ENCODE assay signal across 24 cellular contexts in the genomic region with DNA sequence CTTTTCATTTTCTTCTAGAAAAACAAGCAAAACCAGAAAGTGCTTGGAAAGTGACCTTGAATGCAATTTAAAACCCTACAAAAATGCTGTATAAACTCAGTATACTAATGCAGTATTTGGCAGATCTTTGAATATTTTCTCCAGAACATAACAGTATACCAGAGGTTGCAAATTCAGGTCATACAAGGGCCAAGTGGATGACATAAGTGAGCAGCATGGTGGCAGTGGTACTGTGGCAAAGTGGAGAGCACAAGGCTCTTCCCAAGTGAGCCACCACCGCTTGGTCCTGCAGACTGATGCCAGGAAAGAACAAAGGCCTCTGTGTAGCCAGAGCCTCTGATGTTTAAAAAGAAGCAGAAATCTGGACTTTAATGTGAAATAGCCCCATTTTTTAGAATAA. TPM values are rescaled to one million over a fixed set of nuclear protein-coding genes. Genes with fewer than 3 reads are reported as not detected.
DNase-seq lines count a peak whose midpoint lies in the region; ATAC-seq and TF ChIP-seq lines count a peak whose summit lies in the region.
"Had no signal": no experiment of that assay in that cellular context is flagged by ENCODE, and none has a peak within 500 bp of the region (broad histone marks: within the 10 kb centered on the region; RNA-seq: fewer than 3 reads in every experiment).

No MANE protein-coding gene starts in this region.

- H3K27me3 ChIP-seq in OCI-LY1 (ENCODE audit: insufficient read depth, low read length) (no peaks in the 10 kb centered on the region), breast epithelium (no peaks in the 10 kb centered on the region)
- H3K27me3 ChIP-seq: ascending aorta, BLaER1, esophagus squamous epithelium, gastrocnemius medialis, upper lobe of left lung had no signal

- H3K27ac ChIP-seq in OCI-LY1 (ENCODE audit: low read depth, low read length, poor library complexity, severe bottlenecking): peak overlapping the region; percentile 91
- H3K27ac ChIP-seq in breast epithelium: no peak overlapping the region
- H3K27ac ChIP-seq: ascending aorta, BLaER1, esophagus squamous epithelium, gastrocnemius medialis, RWPE1, upper lobe of left lung had no signal

- H4K20me1 ChIP-seq in OCI-LY1 (ENCODE audit: insufficient read depth, low read length): no peaks in the 10 kb centered on the region
- H4K20me1 ChIP-seq: BLaER1 had no signal

- no peaks in the 10 kb centered on the region for H3K79me2 ChIP-seq in OCI-LY1 (ENCODE audit: insufficient read depth, low read length)

- H3F3A ChIP-seq in OCI-LY1 (ENCODE audit: insufficient read depth, low read length): no peaks in the 10 kb centered on the region

- no peaks in the 10 kb centered on the region for H3K9me2 ChIP-seq in OCI-LY1 (ENCODE audit: low read depth, low read length)

- DNase-seq in EH (ENCODE audit: low read depth): peak; percentile 47
- peak; percentile 45 for DNase-seq in globus pallidus (ENCODE audit: low spot score)
- no peak for DNase-seq in sciatic nerve (ENCODE audit: low spot score)
- DNase-seq in DMS53 treated with DMSO at 0.1 percent for 48 hours (lab: John Stamatoyannopoulos, UW; ENCODE audit: unreplicated experiment): no peak
- no peak for DNase-seq in activated CD8-positive, alpha-beta memory T cell treated with anti-CD3 and anti-CD28 coated beads, Interleukin-2, amount 50 U/mL, for 4 hours
- DNase-seq in stimulated activated CD4-positive, alpha-beta T cell treated with anti-CD3 and anti-CD28 coated beads, Interleukin-12 subunit alpha, Interleukin-12 subunit beta, amount 100 ng/mL, for 4 hours: no peak
- no peak for DNase-seq in breast epithelium (ENCODE audit: low spot score in 2 of 2)
- DNase-seq: activated CD4-positive, alpha-beta T cell treated with anti-CD3 and anti-CD28 coated beads for 36 hours; activated effector memory CD4-positive, alpha-beta T cell treated with anti-CD3 and anti-CD28 coated beads, Interleukin-2, amount 50 U/mL, for 16 hours; activated naive CD8-positive, alpha-beta T cell treated with anti-CD3 and anti-CD28 coated beads for 36 hours; COR-L47; esophagus squamous epithelium; gastrocnemius medialis; KG1; naive thymus-derived CD8-positive, alpha-beta T cell; NCI-H1436; occipital lobe; T-helper 2 cell; upper lobe of left lung had no signal

- no peaks in the 10 kb centered on the region for H3K36me3 ChIP-seq in OCI-LY1 (ENCODE audit: insufficient read depth, low read length)
- peaks cover 6% of the 10 kb centered on the region for H3K36me3 ChIP-seq in breast epithelium
- H3K36me3 ChIP-seq: ascending aorta, gastrocnemius medialis had no signal

- TF ChIP-seq CTCF in OCI-LY1 (IDR thresholded peaks at IDR 0.05; ENCODE audit: low read length) (no peak), breast epithelium (IDR thresholded peaks at IDR 0.05) (no peak)

- no peak overlapping the region for H2AFZ ChIP-seq in OCI-LY1 (ENCODE audit: low read length)

- H3K9ac ChIP-seq in OCI-LY1 (ENCODE audit: low read length): no peak overlapping the region
- H3K9ac ChIP-seq: BLaER1 had no signal

- H3K4me1 ChIP-seq in OCI-LY1 (ENCODE audit: insufficient read depth, low read length, severe bottlenecking) (peaks cover 84% of the 10 kb centered on the region), breast epithelium (no peaks in the 10 kb centered on the region)
- H3K4me1 ChIP-seq: ascending aorta, esophagus squamous epithelium, upper lobe of left lung had no signal

- H3K4me3 ChIP-seq in OCI-LY1 (ENCODE audit: low read depth, low read length, poor library complexity, severe bottlenecking) (no peak overlapping the region), breast epithelium (no peak overlapping the region)
- H3K4me3 ChIP-seq: ascending aorta, BLaER1, esophagus squamous epithelium, gastrocnemius medialis, upper lobe of left lung had no signal

- TF ChIP-seq POLR2A in breast epithelium (IDR thresholded peaks at IDR 0.05): no peak

- H3K9me3 ChIP-seq in OCI-LY1 (ENCODE audit: low read length) (no peaks in the 10 kb centered on the region), breast epithelium (no peaks in the 10 kb centered on the region)
- H3K9me3 ChIP-seq: ascending aorta, esophagus squamous epithelium, gastrocnemius medialis, upper lobe of left lung had no signal

- H3K4me2 ChIP-seq in OCI-LY1 (ENCODE audit: low read length): no peak overlapping the region
- H3K4me2 ChIP-seq: BLaER1 had no signal

- intact Hi-C loops in sciatic nerve (cut with DNase I) (no loop called here), breast epithelium (cut with DNase I; ENCODE audit: low total_unique reads) (no loop called here)

- peak; percentile 77 for ATAC-seq in sciatic nerve
- ATAC-seq: activated CD4-positive, alpha-beta T cell treated with anti-CD3 and anti-CD28 coated beads for 36 hours; gastrocnemius medialis; left lobe of liver; naive thymus-derived CD8-positive, alpha-beta T cell had no signal

RNA-seq across cellular contexts. Expression of a gene that starts 33.1 kb away (rescaled TPM):
- total RNA-seq in sciatic nerve: 12.4 TPM
- 10 to 100 TPM in 1 of 3 donors, 1 to 10 TPM in 2; 4.0 to 11.3 (median 7.2) TPM for total RNA-seq in breast epithelium
- total RNA-seq: ascending aorta had no signal

RNA-seq across cellular contexts. Expression of a gene that starts 33.1 kb away (rescaled TPM):
- total RNA-seq in sciatic nerve: 1.3 TPM
- total RNA-seq in breast epithelium: under 1 TPM; 0.44 to 0.98 (median 0.96) TPM
- total RNA-seq: ascending aorta had no signal

Comparison
In these comparisons a context has a peak if more than half of its experiments do, and no peak if none do; other contexts are left out.
1. DNase-seq: peak in EH (single experiment) and globus pallidus (single experiment); none in sciatic nerve (single experiment), DMS53 treated with DMSO at 0.1 percent for 48 hours (single experiment), activated CD8-positive, alpha-beta memory T cell treated with anti-CD3 and anti-CD28 coated beads, Interleukin-2, amount 50 U/mL, for 4 hours (single experiment), stimulated activated CD4-positive, alpha-beta T cell treated with anti-CD3 and anti-CD28 coated beads, Interleukin-12 subunit alpha, Interleukin-12 subunit beta, amount 100 ng/mL, for 4 hours (single experiment) and breast epithelium (0 of 2).